ENCODE assay signal across 1 cellular context in the genomic region with DNA sequence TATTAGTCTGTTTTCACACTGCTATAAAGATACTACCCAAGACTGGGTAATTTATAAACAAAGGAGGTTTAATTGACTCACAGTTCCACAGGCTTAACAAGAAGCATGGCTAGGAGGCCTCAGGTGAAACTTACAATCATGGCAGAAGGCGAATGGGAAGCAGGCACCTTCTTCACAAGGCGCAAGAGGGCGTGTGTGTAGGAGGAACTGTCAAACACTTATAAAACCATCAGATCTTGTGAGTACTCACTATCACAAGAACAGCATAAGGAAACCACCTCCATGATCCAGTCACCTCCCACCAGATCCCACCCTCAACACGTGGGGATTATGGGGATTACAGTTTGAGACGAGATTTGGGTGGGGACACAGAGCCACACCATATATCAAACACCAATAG. TPM values are rescaled to one million over a fixed set of nuclear protein-coding genes. Genes with fewer than 3 reads are reported as not detected.
"Had no signal": no experiment of that assay in that cellular context is flagged by ENCODE, and none has a peak within 500 bp of the region (broad histone marks: within the 10 kb centered on the region; RNA-seq: fewer than 3 reads in every experiment).

No MANE protein-coding gene starts in this region.

RNA-seq across cellular contexts. Expression of a gene that starts 43.1 kb away (rescaled TPM):
- total RNA-seq: NCI-H460 had no signal
